Comparison of ENCODE assay signal across 31 cellular contexts in the genomic region with DNA sequence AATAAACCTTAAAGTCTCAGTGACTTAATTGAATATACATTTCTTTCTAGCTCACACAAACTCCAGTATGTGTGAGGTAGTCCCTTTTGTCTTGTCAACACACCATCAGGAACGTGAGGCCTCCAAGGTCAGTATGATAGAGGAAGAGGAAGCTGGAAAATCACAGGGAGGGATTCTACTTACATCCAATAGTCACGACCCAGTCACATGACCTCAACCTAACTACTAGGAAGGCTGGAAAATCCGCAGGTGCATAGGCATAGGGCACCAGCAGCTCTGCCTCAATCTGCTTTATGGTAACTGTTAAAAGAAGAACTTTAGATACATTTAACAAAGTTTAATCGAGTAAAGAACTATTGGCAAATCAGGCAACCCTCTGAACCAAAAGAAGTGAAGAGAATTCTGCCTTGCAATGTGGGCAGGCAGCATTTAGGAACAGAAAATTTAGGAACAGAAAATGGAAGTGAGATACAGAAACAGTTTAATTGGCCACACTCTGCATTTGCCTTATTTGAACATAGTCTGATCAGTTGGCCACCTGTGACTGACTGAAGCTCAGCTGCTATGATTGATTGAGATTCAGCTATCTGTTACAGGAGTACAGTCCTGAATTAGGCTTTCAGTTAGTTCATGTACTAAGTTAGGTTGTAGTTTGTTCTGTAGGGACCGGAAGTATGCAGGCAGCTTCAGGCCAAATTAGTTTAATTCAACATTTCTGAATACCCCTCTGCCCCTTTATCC.
"Had no signal": no experiment of that assay in that cellular context is flagged by ENCODE, and none has a peak within 500 bp of the region (broad histone marks: within the 10 kb centered on the region; RNA-seq: fewer than 3 reads in every experiment).

No MANE protein-coding gene starts in this region.

- H3K9me3 ChIP-seq: ascending aorta, breast epithelium, colonic mucosa had no signal

- ATAC-seq: activated CD4-positive, alpha-beta T cell treated with anti-CD3 and anti-CD28 coated beads for 36 hours; activated naive CD4-positive, alpha-beta T cell treated with anti-CD3 and anti-CD28 coated beads, Interleukin-2, amount 50 U/mL, for 72 hours; activated T-cell treated with anti-CD3 and anti-CD28 coated beads, Interleukin-2, amount 50 U/mL, for 72 hours; esophagus mucosa; T-helper 17 cell had no signal

- H3K27ac ChIP-seq: ascending aorta, breast epithelium, cardiac muscle cell, colonic mucosa, dorsolateral prefrontal cortex, WERI-Rb-1 had no signal

- H3K36me3 ChIP-seq: ascending aorta, breast epithelium, cardiac muscle cell, colonic mucosa, WERI-Rb-1 had no signal

- DNase-seq: activated CD4-positive, alpha-beta memory T cell treated with anti-CD3 and anti-CD28 coated beads, Interleukin-2, amount 10 ng/mL, durations not matched to agents 7 days and 5 days; activated CD4-positive, alpha-beta T cell treated with anti-CD3 and anti-CD28 coated beads for 36 hours; activated CD4-positive, alpha-beta T cell treated with anti-CD3 and anti-CD28 coated beads, Interleukin-2, amount 10 ng/mL, durations not matched to agents 24 days and 14 days; activated CD4-positive, alpha-beta T cell treated with anti-CD3 and anti-CD28 coated beads, Interleukin-2, amount 50 U/mL, for 4 hours; activated CD4-positive, CD25-positive, alpha-beta regulatory T cell; activated CD4-positive, CD25-positive, alpha-beta regulatory T cell treated with anti-CD3 and anti-CD28 coated beads, Interleukin-2, amount 50 U/mL, for 72 hours; activated CD8-positive, alpha-beta memory T cell treated with anti-CD3 and anti-CD28 coated beads, Interleukin-2, amount 50 U/mL, for 48 hours; activated gamma-delta T cell; activated naive CD4-positive, alpha-beta T cell; activated naive CD4-positive, alpha-beta T cell treated with anti-CD3 and anti-CD28 coated beads, Interleukin-2, amount 10 ng/mL, durations not matched to agents 7 days and 5 days; activated naive CD8-positive, alpha-beta T cell treated with anti-CD3 and anti-CD28 coated beads, Interleukin-2, amount 10 ng/mL, durations not matched to agents 7 days and 5 days; activated T-cell treated with anti-CD3 and anti-CD28 coated beads for 4 hours; activated T-cell treated with anti-CD3 and anti-CD28 coated beads, Interleukin-2, amount 50 U/mL, for 24 hours; activated T-cell treated with anti-CD3 and anti-CD28 coated beads, Interleukin-2, amount 50 U/mL, for 72 hours; central memory CD4-positive, alpha-beta T cell; cerebellar nuclear complex; colonic mucosa; dorsolateral prefrontal cortex; effector memory CD4-positive, alpha-beta T cell; endodermal cell; foreskin fibroblast; head of caudate nucleus; T-helper 17 cell; T1000; WERI-Rb-1 had no signal

- FAIRE-seq: frontal cortex had no signal

- H3K4me1 ChIP-seq: ascending aorta, breast epithelium, colonic mucosa had no signal

- H3K4me3 ChIP-seq: ascending aorta, breast epithelium, cardiac muscle cell, colonic mucosa, dorsolateral prefrontal cortex had no signal

- H3K27me3 ChIP-seq: ascending aorta, breast epithelium, cardiac muscle cell, colonic mucosa had no signal
